Comparison of ENCODE assay signal across 2 cellular contexts in the genomic region with DNA sequence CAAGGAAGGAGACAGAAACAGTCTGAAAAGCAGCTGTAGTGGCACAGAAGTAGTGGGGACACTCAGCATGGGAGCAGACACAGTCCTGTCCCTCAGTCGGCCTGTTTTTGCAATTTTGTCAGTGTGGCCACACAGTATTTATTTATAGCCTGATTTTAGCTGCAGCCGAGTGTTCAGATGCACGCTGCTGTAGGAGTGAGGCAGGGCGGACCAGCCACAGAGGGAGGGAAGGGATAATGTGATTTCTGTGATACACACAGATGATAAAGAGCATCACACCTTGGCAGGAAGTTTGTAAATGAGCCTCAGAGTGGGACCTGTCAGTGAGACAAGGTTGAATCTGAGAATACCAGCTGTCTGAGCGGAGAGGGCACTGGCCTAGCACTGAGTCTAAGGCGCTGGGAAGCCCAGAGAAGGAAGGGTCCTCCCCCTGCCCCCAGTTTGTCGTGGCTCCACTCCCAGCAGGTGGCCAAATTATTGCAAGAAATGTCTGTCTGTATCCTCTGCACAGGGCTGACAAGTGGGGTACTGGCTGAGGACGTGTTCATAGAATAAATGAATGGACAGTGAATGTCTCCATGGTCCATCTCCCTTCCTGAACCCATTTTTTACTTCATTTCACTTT.
TF ChIP-seq lines count a peak whose summit lies in the region.

No MANE protein-coding gene starts in this region.

TF ChIP-seq in HepG2, 621 proteins besides CTCF, POLR2A, EP300 and RAD21:
- no peak for TF ChIP-seq SMAD1 (CRISPR knock-in tag; IDR thresholded peaks at IDR 0.05; ENCODE audit: borderline replicate concordance, low read depth)
- no peak for TF ChIP-seq TBX3 (IDR thresholded peaks at IDR 0.05; ENCODE audit: borderline replicate concordance)
- TF ChIP-seq ZNF839 (CRISPR knock-in tag; IDR thresholded peaks at IDR 0.05; ENCODE audit: borderline replicate concordance) = no peak
- TF ChIP-seq REXO4 (CRISPR knock-in tag; IDR thresholded peaks at IDR 0.05; ENCODE audit: borderline replicate concordance) = no peak
- TF ChIP-seq ZFP90 (CRISPR knock-in tag; IDR thresholded peaks at IDR 0.05; ENCODE audit: borderline replicate concordance) = no peak
- no peak for TF ChIP-seq ZNF720 (CRISPR knock-in tag; IDR thresholded peaks at IDR 0.05)
- TF ChIP-seq, protein P1, sequence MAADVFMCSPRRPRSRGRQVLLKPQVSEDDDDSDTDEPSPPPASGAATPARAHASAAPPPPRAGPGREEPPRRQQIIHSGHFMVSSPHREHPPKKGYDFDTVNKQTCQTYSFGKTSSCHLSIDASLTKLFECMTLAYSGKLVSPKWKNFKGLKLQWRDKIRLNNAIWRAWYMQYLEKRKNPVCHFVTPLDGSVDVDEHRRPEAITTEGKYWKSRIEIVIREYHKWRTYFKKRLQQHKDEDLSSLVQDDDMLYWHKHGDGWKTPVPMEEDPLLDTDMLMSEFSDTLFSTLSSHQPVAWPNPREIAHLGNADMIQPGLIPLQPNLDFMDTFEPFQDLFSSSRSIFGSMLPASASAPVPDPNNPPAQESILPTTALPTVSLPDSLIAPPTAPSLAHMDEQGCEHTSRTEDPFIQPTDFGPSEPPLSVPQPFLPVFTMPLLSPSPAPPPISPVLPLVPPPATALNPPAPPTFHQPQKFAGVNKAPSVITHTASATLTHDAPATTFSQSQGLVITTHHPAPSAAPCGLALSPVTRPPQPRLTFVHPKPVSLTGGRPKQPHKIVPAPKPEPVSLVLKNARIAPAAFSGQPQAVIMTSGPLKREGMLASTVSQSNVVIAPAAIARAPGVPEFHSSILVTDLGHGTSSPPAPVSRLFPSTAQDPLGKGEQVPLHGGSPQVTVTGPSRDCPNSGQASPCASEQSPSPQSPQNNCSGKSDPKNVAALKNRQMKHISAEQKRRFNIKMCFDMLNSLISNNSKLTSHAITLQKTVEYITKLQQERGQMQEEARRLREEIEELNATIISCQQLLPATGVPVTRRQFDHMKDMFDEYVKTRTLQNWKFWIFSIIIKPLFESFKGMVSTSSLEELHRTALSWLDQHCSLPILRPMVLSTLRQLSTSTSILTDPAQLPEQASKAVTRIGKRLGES (CRISPR knock-in tag; IDR thresholded peaks at IDR 0.05; ENCODE audit: borderline replicate concordance) = no peak
- TF ChIP-seq SP2 (CRISPR knock-in tag; IDR thresholded peaks at IDR 0.05) = no peak
- no peak for TF ChIP-seq ZFP82 (CRISPR knock-in tag; IDR thresholded peaks at IDR 0.05; ENCODE audit: borderline replicate concordance)
- TF ChIP-seq THYN1 (CRISPR knock-in tag; IDR thresholded peaks at IDR 0.05; ENCODE audit: borderline replicate concordance, low read depth) = no peak
- no peak for TF ChIP-seq RXRA (CRISPR knock-in tag; IDR thresholded peaks at IDR 0.05)
- TF ChIP-seq TEAD3 (CRISPR knock-in tag; optimal IDR thresholded peaks at IDR 0.05; ENCODE audit: borderline replicate concordance) = no peak
- TF ChIP-seq ZNF343 (CRISPR knock-in tag; IDR thresholded peaks at IDR 0.05) = no peak
- TF ChIP-seq, protein P2, sequence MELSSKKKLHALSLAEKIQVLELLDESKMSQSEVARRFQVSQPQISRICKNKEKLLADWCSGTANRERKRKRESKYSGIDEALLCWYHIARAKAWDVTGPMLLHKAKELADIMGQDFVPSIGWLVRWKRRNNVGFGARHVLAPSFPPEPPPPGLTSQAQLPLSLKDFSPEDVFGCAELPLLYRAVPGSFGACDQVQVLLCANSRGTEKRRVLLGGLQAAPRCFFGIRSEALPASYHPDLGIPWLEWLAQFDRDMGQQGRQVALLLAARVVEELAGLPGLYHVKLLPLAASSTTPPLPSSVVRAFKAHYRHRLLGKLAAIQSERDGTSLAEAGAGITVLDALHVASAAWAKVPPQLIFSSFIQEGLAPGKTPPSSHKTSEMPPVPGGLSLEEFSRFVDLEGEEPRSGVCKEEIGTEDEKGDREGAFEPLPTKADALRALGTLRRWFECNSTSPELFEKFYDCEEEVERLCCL (CRISPR knock-in tag; IDR thresholded peaks at IDR 0.05; ENCODE audit: borderline replicate concordance) = no peak

TF ChIP-seq in SK-N-SH, 30 proteins besides CTCF, POLR2A, EP300 and RAD21:
- TF ChIP-seq RXRA (IDR thresholded peaks at IDR 0.05; ENCODE audit: borderline replicate concordance, low read depth) = no peak
- TF ChIP-seq RCOR1 (IDR thresholded peaks at IDR 0.05; ENCODE audit: low read length) = peak; percentile 78
- no peak for TF ChIP-seq RFX5 (IDR thresholded peaks at IDR 0.05; ENCODE audit: low read length)
- TF ChIP-seq, protein P3, sequence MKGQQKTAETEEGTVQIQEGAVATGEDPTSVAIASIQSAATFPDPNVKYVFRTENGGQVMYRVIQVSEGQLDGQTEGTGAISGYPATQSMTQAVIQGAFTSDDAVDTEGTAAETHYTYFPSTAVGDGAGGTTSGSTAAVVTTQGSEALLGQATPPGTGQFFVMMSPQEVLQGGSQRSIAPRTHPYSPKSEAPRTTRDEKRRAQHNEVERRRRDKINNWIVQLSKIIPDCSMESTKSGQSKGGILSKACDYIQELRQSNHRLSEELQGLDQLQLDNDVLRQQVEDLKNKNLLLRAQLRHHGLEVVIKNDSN (IDR thresholded peaks at IDR 0.05; ENCODE audit: borderline replicate concordance, low read depth) = no peak
- no peak for TF ChIP-seq ELF1 (IDR thresholded peaks at IDR 0.05)
- no peak for TF ChIP-seq POLR2AphosphoS5 (IDR thresholded peaks at IDR 0.05; ENCODE audit: low read depth, low read length)
- no peak for TF ChIP-seq JUND (IDR thresholded peaks at IDR 0.05)
- TF ChIP-seq GATA2 (CRISPR knock-in tag; IDR thresholded peaks at IDR 0.05) = peak; percentile 84
- peak; percentile 59; the same call in 1 of the 2 replicates for TF ChIP-seq MXI1 (IDR thresholded peaks at IDR 0.05; ENCODE audit: low read depth, low read length)
- no peak for TF ChIP-seq NRF1 (IDR thresholded peaks at IDR 0.05; ENCODE audit: low read depth, low read length)
